ENCODE assay signal across 8 cellular contexts in the genomic region with DNA sequence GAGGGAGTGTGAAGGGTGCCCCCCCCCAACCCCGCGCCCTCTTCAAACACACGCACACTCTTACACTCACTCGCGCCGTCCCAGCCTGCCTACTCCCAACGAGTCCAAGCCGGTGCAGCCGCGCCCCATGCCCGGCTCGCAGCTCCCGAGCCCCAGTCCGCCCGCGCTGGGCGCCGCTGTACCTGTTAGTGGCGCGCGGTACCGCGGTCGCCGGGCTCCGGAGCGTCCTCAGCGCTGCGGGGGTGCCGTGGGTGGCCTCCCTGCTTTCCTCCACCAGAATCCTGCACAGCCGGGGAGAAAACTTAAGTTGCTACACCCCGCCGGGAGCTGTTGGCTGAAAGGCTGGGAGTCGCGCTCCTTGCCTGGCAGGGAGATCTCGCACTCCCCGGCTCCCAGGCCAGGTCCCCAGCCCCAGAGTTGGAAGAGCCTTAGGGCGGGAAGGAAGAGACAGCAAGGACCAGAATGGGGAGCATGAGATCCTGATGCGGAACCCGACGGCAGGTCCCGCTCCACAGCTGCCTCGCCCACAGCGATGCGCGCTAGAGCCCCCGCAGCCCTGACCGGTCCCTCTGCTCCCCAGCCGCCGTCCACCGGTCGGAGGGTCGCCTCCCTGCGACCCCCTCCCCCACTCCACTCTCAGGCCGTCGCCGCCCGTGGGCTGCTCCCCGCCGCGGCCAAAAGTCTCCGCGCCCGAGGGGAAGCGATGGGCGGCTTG. TPM values are rescaled to one million over a fixed set of nuclear protein-coding genes. Genes with fewer than 3 reads are reported as not detected.
DNase-seq lines count a peak whose midpoint lies in the region; ATAC-seq, FAIRE-seq and TF ChIP-seq lines count a peak whose summit lies in the region.

No MANE protein-coding gene starts in this region.

- TF ChIP-seq EP300 in GM12878 (IDR thresholded peaks at IDR 0.05; ENCODE audit: borderline replicate concordance in 1 of 2, control insufficient read depth in 1 of 2, low read depth in 2 of 2, low read length in 2 of 2): no peak

- H3K27ac Mint-ChIP-seq in CD4-positive, alpha-beta memory T cell: peak overlapping the region in 6 of 7 donors; percentile 18 to 81 (median 38)

- no peak overlapping the region for H3K9ac ChIP-seq in GM12878 (ENCODE audit: control insufficient read depth, insufficient read depth, low read length)

- H3K27me3 ChIP-seq in CD4-positive, alpha-beta memory T cell (ENCODE audit: insufficient read depth, low read length): no peaks in the 10 kb centered on the region
- H3K27me3 ChIP-seq in GM12878 (replicated peaks in 1 of 2; ENCODE audit: control insufficient read depth in 2 of 2, insufficient read depth in 2 of 2, low read length in 1 of 2): peaks cover 5 to 10% of the 10 kb centered on the region in 2 experiments; a peak in 3 of 4 replicates

- TF ChIP-seq POLR2A in GM12878 (IDR thresholded peaks at IDR 0.05; ENCODE audit: low read depth, low read length): no peak

- RAD21 ChIA-PET in GM12878 (lab: Charles Lee; ENCODE audit: unreplicated experiment): interaction anchor here (0.6 to 1.0 kb wide), 2 partner anchors 144 to 293 kb away, joined by 3 to 4 read pairs; no protein-coding TSS in a partner anchor

- H2AFZ ChIP-seq in GM12878 (ENCODE audit: control insufficient read depth, low read depth, low read length): 0 out of 2 replicates have a peak overlapping the region, but pooled peaks have one; percentile 25

- peak overlapping the region; percentile 58 for H3K4me2 ChIP-seq in GM12878 (ENCODE audit: control insufficient read depth, insufficient read depth)

- intact Hi-C loops in CD4-positive, alpha-beta memory T cell (cut with micrococcal nuclease): loop anchor here (1.0 kb wide), 1 partner anchor 23 kb away; no protein-coding TSS in a partner anchor
- intact Hi-C loops in GM12878 (cut with micrococcal nuclease; ENCODE audit: unreplicated experiment): no loop called here

- peaks cover 0 to 5% of the 10 kb centered on the region in 2 donors for H3K9me3 ChIP-seq in CD4-positive, alpha-beta memory T cell (ENCODE audit: control insufficient read depth in 1 of 2, low read length in 2 of 2)
- H3K9me3 ChIP-seq in GM12878 (replicated peaks; ENCODE audit: control insufficient read depth, insufficient read depth, low read length): peaks cover 4% of the 10 kb centered on the region; the same call in 1 of the 3 replicates

- no peaks in the 10 kb centered on the region for H3K79me2 ChIP-seq in GM12878 (ENCODE audit: control insufficient read depth, insufficient read depth, low read length)

- H3K27ac ChIP-seq in CD4-positive, alpha-beta memory T cell (ENCODE audit: low read depth, low read length): no peak overlapping the region
- no peak overlapping the region for H3K27ac ChIP-seq in GM12878 (ENCODE audit: control insufficient read depth, insufficient read depth)

- DNase-seq in CD4-positive, alpha-beta memory T cell: peak in 4 of 5 donors; percentile 29 to 43 (median 36)
- DNase-seq in HCEC 1CT: peak; percentile 3
- peak; percentile 54 for DNase-seq in SW480 (ENCODE audit: low spot score)
- DNase-seq in GM12878 (ENCODE audit: low read depth, low spot score): no peak
- DNase-seq in iPS-NIHi11 (ENCODE audit: low spot score): peak; percentile 64
- DNase-seq in stimulated activated CD4-positive, alpha-beta T cell treated with anti-CD3 and anti-CD28 coated beads, Interleukin-2, amount 100 ng/mL, for 24 hours: peak; percentile 44 to 59
- no peak for DNase-seq in KG1 (lab: John Stamatoyannopoulos, UW)
- no peak for DNase-seq in GF-D8 (lab: John Stamatoyannopoulos, UW)

- peaks cover 0 to 2% of the 10 kb centered on the region in 2 donors for H3K36me3 Mint-ChIP-seq in CD4-positive, alpha-beta memory T cell

- SMC1A ChIA-PET in GM12878 (lab: Charles Lee; ENCODE audit: uncharacterized antibody, unreplicated experiment): interaction anchor here (0.8 to 1.5 kb wide), 2 partner anchors 144 to 149 kb away, joined by 3 read pairs; no protein-coding TSS in a partner anchor

- peaks cover 1 to 2% of the 10 kb centered on the region in 2 donors for H3K27me3 Mint-ChIP-seq in CD4-positive, alpha-beta memory T cell

- peak overlapping the region; percentile 87 to 92 (median 90) for H3K4me3 Mint-ChIP-seq in CD4-positive, alpha-beta memory T cell

- no peaks in the 10 kb centered on the region for H4K20me1 ChIP-seq in GM12878 (ENCODE audit: control insufficient read depth, insufficient read depth)

- CTCF ChIA-PET in CD4-positive, alpha-beta memory T cell (lab: Charles Lee; ENCODE audit: partially characterized antibody): interaction anchor here (0.6 to 1.5 kb wide), 4 partner anchors 18 to 503 kb away, joined by 3 to 5 read pairs (median 4); no protein-coding TSS in a partner anchor
- CTCF ChIA-PET in GM12878 (lab: Yijun Ruan, JAX): interaction anchor here (1.0 to 1.3 kb wide), 2 partner anchors 9 to 96 kb away, joined by 3 read pairs; no protein-coding TSS in a partner anchor

- peaks cover 9% of the 10 kb centered on the region for H3K4me1 ChIP-seq in CD4-positive, alpha-beta memory T cell (ENCODE audit: insufficient read depth, low read length)
- H3K4me1 ChIP-seq in GM12878 (ENCODE audit: control insufficient read depth, insufficient read depth, low read length): no peaks in the 10 kb centered on the region

- peaks cover 0 to 11% (median 5%) of the 10 kb centered on the region in 8 donors for H3K9me3 Mint-ChIP-seq in CD4-positive, alpha-beta memory T cell

- POLR2A ChIA-PET in CD4-positive, alpha-beta memory T cell (lab: Charles Lee; ENCODE audit: partially characterized antibody): interaction anchor here (0.9 to 2.0 kb wide), 5 partner anchors 24 to 224 kb away, joined by 3 to 6 read pairs (median 6); partner anchors contain the start of gene STAM
- POLR2A ChIA-PET in GM12878 (lab: Charles Lee): no interaction called here

- peak; percentile 66 for ATAC-seq in GM12878

- H3K4me3 ChIP-seq in CD4-positive, alpha-beta memory T cell (ENCODE audit: low read length in 2 of 2): peak overlapping the region; percentile 27 to 56
- H3K4me3 ChIP-seq in GM12878: no peak overlapping the region

- WGBS in GM12878 (ENCODE audit: insufficient coverage, insufficient replicate concordance, low lambda C conversion rate, missing lambda C conversion rate): 8% methylated on average over 49 of the region's 66 CpGs

- FAIRE-seq in GM12878 (lab: Jason Lieb, UNC): no peak

- TF ChIP-seq RAD21 in GM12878 (IDR thresholded peaks at IDR 0.05; ENCODE audit: insufficient read depth, low read depth, low read length): no peak

- TF ChIP-seq CTCF in GM12878 (IDR thresholded peaks at IDR 0.05 in 2 of 3, conservative IDR thresholded peaks at IDR 0.05 in 1 of 3; ENCODE audit: control insufficient read depth in 2 of 3, extremely low read depth in 1 of 3, insufficient read depth in 1 of 3, low read depth in 3 of 3, low read length in 3 of 3): no peak

- in situ Hi-C loops in GM12878 (cut with MboI): no loop called here

- H3K4me1 Mint-ChIP-seq in CD4-positive, alpha-beta memory T cell: peaks cover 13 to 34% (median 17%) of the 10 kb centered on the region in 4 donors

- H3K36me3 ChIP-seq in CD4-positive, alpha-beta memory T cell (ENCODE audit: insufficient read depth, low read length): no peaks in the 10 kb centered on the region
- no peaks in the 10 kb centered on the region for H3K36me3 ChIP-seq in GM12878 (ENCODE audit: control insufficient read depth in 2 of 2, insufficient read depth in 2 of 2, low read length in 1 of 2)

- no TSS peak for BruUV-seq in GM12878 (replicated peaks; lab: Mats Ljungman, UMichigan)

TF ChIP-seq in GM12878, 131 proteins besides CTCF, POLR2A, EP300 and RAD21 (continues in another document):
- no peak for TF ChIP-seq HDAC2 (IDR thresholded peaks at IDR 0.05)
- no peak for TF ChIP-seq REST (IDR thresholded peaks at IDR 0.05; ENCODE audit: low read depth, low read length)

RNA-seq across cellular contexts. Expression of gene ST8SIA6, which starts 0.9 kb away (rescaled TPM):
- total RNA-seq in CD4-positive, alpha-beta memory T cell: under 1 TPM; 0.52 to 0.58 TPM
- polyA plus RNA-seq in CD4-positive, alpha-beta memory T cell: under 1 TPM in 1 of 2 donors, not detected in 1; 0.30 TPM
- total RNA-seq in GM12878 (2013; cell fraction: nucleolus; rRNA removed): not detected in 2 replicates
- not detected in 2 replicates for total RNA-seq in GM12878 (2014; rRNA removed)
- total RNA-seq in GM12878 (2014; rRNA removed; fragmentation: Illumina TruSeq; extraction: Trizol): not detected in 2 replicates
- total RNA-seq in GM12878 (2021): not detected in 2 replicates
- polyA plus RNA-seq in GM12878 (2011; ENCODE audit: low read depth): not detected
- polyA plus RNA-seq in GM12878 (2011; rRNA removed): 0.22 and 0.29 TPM in 2 replicates
- polyA plus RNA-seq in GM12878 (2011; cell fraction: cytosol; rRNA removed): 0.04 and 0.07 TPM in 2 replicates
- 0.10 and 0.19 TPM in 2 replicates for polyA plus RNA-seq in GM12878 (2011; cell fraction: nucleus; rRNA removed)
- 0.14 TPM in 1 of 2 replicates, not detected in the other for polyA plus RNA-seq in GM12878 (2012)
- polyA plus RNA-seq in GM12878 (2014; fragmentation: Illumina TruSeq; extraction: Trizol): not detected in 2 replicates
- polyA plus RNA-seq in GM12878 (2014; fragmentation: Nextera tagmentation; extraction: Ambion mirVana): not detected
- polyA plus RNA-seq in GM12878 (2014; rRNA removed): not detected in 2 replicates
- not detected for polyA plus RNA-seq in GM12878 (2016; fragmentation: Nextera tagmentation; extraction: Ambion mirVana)
- polyA minus RNA-seq in GM12878 (2011; rRNA and poly(A)+ RNA removed): 0.10 TPM in 1 of 2 replicates, not detected in the other
- not detected in 2 replicates for polyA minus RNA-seq in GM12878 (2011; cell fraction: cytosol; rRNA and poly(A)+ RNA removed)
- polyA minus RNA-seq in GM12878 (2011; cell fraction: nucleus; rRNA and poly(A)+ RNA removed): 0.24 TPM in 1 of 2 replicates, not detected in the other

Comparison
In these comparisons a context has a peak if more than half of its experiments do, and no peak if none do; other contexts are left out.
1. DNase-seq: peak in CD4-positive, alpha-beta memory T cell (4 of 5), HCEC 1CT (single experiment), SW480 (single experiment), iPS-NIHi11 (single experiment) and stimulated activated CD4-positive, alpha-beta T cell treated with anti-CD3 and anti-CD28 coated beads, Interleukin-2, amount 100 ng/mL, for 24 hours (2 of 2); none in GM12878 (single experiment), KG1 (single experiment) and GF-D8 (single experiment).